ENCODE assay signal across 9 cellular contexts in genomic region chr13:24746618-24747247, GRCh38. TPM values are rescaled to one million over a fixed set of nuclear protein-coding genes. Genes with fewer than 3 reads are reported as not detected.
DNase-seq lines count a peak whose midpoint lies in the region; ATAC-seq and TF ChIP-seq lines count a peak whose summit lies in the region.
"Had no signal": no experiment of that assay in that cellular context is flagged by ENCODE, and none has a peak within 500 bp of the region (broad histone marks: within the 10 kb centered on the region; RNA-seq: fewer than 3 reads in every experiment).

No MANE protein-coding gene starts in this region.

- DNase-seq in AG09309 (ENCODE audit: low read depth) (no peak), mammary epithelial cell (peak; percentile 40), mucosa of descending colon (no peak), H4 (ENCODE audit: low spot score) (no peak), sigmoid colon (no peak), SIG-M5 (lab: John Stamatoyannopoulos, UW) (no peak)
- DNase-seq: central memory CD4-positive, alpha-beta T cell had no signal

- POLR2A ChIA-PET in HEK293 (lab: Yijun Ruan, JAX) = no interaction called here

- in situ Hi-C loops in mammary epithelial cell (cut with MboI; ENCODE audit: low sequenced_read_pairs in 2 of 2) = loop anchor here in 1 of 2 donors (25.0 kb wide), 1 partner anchor 216 kb away; no protein-coding TSS in a partner anchor

- CTCF ChIA-PET in HEK293 (lab: Yijun Ruan, JAX) = interaction anchor here (0.6 to 0.9 kb wide), 6 partner anchors 14 to 969 kb away, joined by 3 to 7 read pairs (median 3); no protein-coding TSS in a partner anchor
- CTCF ChIA-PET in mammary epithelial cell (lab: Charles Lee; ENCODE audit: low non-redundant PET) = no interaction called here

- no TSS peak for BruUV-seq in mammary epithelial cell (replicated peaks; lab: Mats Ljungman, UMichigan)

- peak overlapping the region; percentile 68 for H2AFZ ChIP-seq in mammary epithelial cell (ENCODE audit: low read depth, low read length)

- no peak overlapping the region for H3K27ac ChIP-seq in HEK293 (ENCODE audit: extremely low read depth, low read depth, low read length)
- H3K27ac ChIP-seq in mammary epithelial cell (ENCODE audit: insufficient read depth, low read depth, low read length) = no peak overlapping the region
- H3K27ac ChIP-seq in sigmoid colon = no peak overlapping the region

- H4K20me1 ChIP-seq in mammary epithelial cell (ENCODE audit: insufficient read depth, low read length) = peaks cover 5% of the 10 kb centered on the region

- dilution Hi-C loops in mammary epithelial cell (cut with HindIII; ENCODE audit: low sequenced_read_pairs) = no loop called here

- H3K4me1 ChIP-seq in HEK293 (ENCODE audit: control insufficient read depth, insufficient read depth, low read length) (no peaks in the 10 kb centered on the region), mammary epithelial cell (ENCODE audit: insufficient read depth, low read length) (peaks cover 21% of the 10 kb centered on the region), mucosa of descending colon (ENCODE audit: low read depth) (peaks cover 11% of the 10 kb centered on the region), sigmoid colon (peaks cover 0 to 23% (median 11%) of the 10 kb centered on the region in 4 donors)

- H3K4me2 ChIP-seq in mammary epithelial cell (ENCODE audit: insufficient read depth, low read depth, low read length) = peak overlapping the region; percentile 77

- H3K4me3 ChIP-seq in AG09309 (ENCODE audit: control insufficient read depth, low read depth, low read length) = no peak overlapping the region
- peak overlapping the region; percentile 23 for H3K4me3 ChIP-seq in HEK293 (ENCODE audit: low read depth, low read length)
- peak overlapping the region; percentile 8 to 51 (median 16) for H3K4me3 ChIP-seq in mammary epithelial cell (replicated peaks in 1 of 3; ENCODE audit: insufficient read depth in 1 of 3, low read depth in 2 of 3, low read length in 3 of 3)
- H3K4me3 ChIP-seq in mucosa of descending colon = no peak overlapping the region
- no peak overlapping the region for H3K4me3 ChIP-seq in sigmoid colon

- H3K79me2 ChIP-seq in mammary epithelial cell (ENCODE audit: insufficient read depth, low read length) = no peaks in the 10 kb centered on the region

- WGBS in mammary epithelial cell (ENCODE audit: low coverage, missing lambda C conversion rate) = 4% methylated on average over 25 of the region's 56 CpGs
- WGBS in sigmoid colon, 2 donors = 1 to 4% methylated on average over 56 of the region's 56 CpGs

- H3K27me3 ChIP-seq in mammary epithelial cell (ENCODE audit: insufficient read depth, low read length) = peaks cover 22% of the 10 kb centered on the region
- H3K27me3 ChIP-seq in sigmoid colon = peaks cover 11 to 49% (median 16%) of the 10 kb centered on the region in 3 donors

- peak; percentile 15 for TF ChIP-seq CTCF in AG09309 (IDR thresholded peaks at IDR 0.05; ENCODE audit: control insufficient read depth, insufficient read depth, low read depth, low read length, missing control alignments)
- TF ChIP-seq CTCF in HEK293 (tag by site-specific recombination; IDR thresholded peaks at IDR 0.05) = no peak
- peak in 1 of 2 donors; percentile 7 for TF ChIP-seq CTCF in mammary epithelial cell (conservative IDR thresholded peaks at IDR 0.05 in 1 of 2, IDR thresholded peaks at IDR 0.05 in 1 of 2; ENCODE audit: extremely low read depth in 1 of 2, insufficient read depth in 1 of 2, low read depth in 1 of 2, low read length in 2 of 2)
- TF ChIP-seq CTCF in mucosa of descending colon (IDR thresholded peaks at IDR 0.05) = no peak
- TF ChIP-seq CTCF in sigmoid colon (IDR thresholded peaks at IDR 0.05) = no peak

- H3K9ac ChIP-seq in mammary epithelial cell (ENCODE audit: insufficient read depth, low read length) = no peak overlapping the region

- ATAC-seq in mucosa of descending colon (peak; percentile 35), HG03565 (IDR thresholded peaks at IDR 0.05; ENCODE audit: unreplicated experiment) (no peak)

- intact Hi-C loops in mammary epithelial cell (cut with micrococcal nuclease) = no loop called here
- intact Hi-C loops in mucosa of descending colon (cut with DNase I, micrococcal nuclease) = no loop called here
- intact Hi-C loops in sigmoid colon (cut with DNase I) = no loop called here

- no peak for TF ChIP-seq POLR2A in sigmoid colon (IDR thresholded peaks at IDR 0.05)

- TF ChIP-seq EP300 in sigmoid colon (IDR thresholded peaks at IDR 0.05) = no peak

- no peaks in the 10 kb centered on the region for H3K9me3 ChIP-seq in HEK293 (ENCODE audit: control insufficient read depth, insufficient read depth, low read depth, low read length)
- no peaks in the 10 kb centered on the region for H3K9me3 ChIP-seq in mammary epithelial cell (replicated peaks; ENCODE audit: insufficient read depth, low read length)
- H3K9me3 ChIP-seq in mucosa of descending colon = no peaks in the 10 kb centered on the region
- no peaks in the 10 kb centered on the region for H3K9me3 ChIP-seq in sigmoid colon

- H3K36me3 ChIP-seq in HEK293 (ENCODE audit: control insufficient read depth in 2 of 2, insufficient read depth in 1 of 2, low read length in 2 of 2) (no peaks in the 10 kb centered on the region), mammary epithelial cell (ENCODE audit: insufficient read depth, low read length) (no peaks in the 10 kb centered on the region), mucosa of descending colon (ENCODE audit: low read depth) (no peaks in the 10 kb centered on the region), sigmoid colon (no peaks in the 10 kb centered on the region)

TF ChIP-seq in HEK293, 187 proteins besides CTCF, POLR2A, EP300 and RAD21:
- TF ChIP-seq GLIS2 (tag by site-specific recombination; IDR thresholded peaks at IDR 0.05) = peak; percentile 75
- TF ChIP-seq ZNF561 (tag by site-specific recombination; IDR thresholded peaks at IDR 0.05; ENCODE audit: borderline replicate concordance) = peak; percentile 32; the same call in 1 of the 2 replicates
- TF ChIP-seq, protein P1, sequence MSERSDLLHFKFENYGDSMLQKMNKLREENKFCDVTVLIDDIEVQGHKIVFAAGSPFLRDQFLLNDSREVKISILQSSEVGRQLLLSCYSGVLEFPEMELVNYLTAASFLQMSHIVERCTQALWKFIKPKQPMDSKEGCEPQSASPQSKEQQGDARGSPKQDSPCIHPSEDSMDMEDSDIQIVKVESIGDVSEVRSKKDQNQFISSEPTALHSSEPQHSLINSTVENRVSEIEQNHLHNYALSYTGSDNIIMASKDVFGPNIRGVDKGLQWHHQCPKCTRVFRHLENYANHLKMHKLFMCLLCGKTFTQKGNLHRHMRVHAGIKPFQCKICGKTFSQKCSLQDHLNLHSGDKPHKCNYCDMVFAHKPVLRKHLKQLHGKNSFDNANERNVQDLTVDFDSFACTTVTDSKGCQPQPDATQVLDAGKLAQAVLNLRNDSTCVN (tag by site-specific recombination; optimal IDR thresholded peaks at IDR 0.05) = peak; percentile 31
- no peak for TF ChIP-seq TCF7L2 (IDR thresholded peaks at IDR 0.05; ENCODE audit: borderline replicate concordance, low read depth, low read length)
- TF ChIP-seq ZNF423 (tag by site-specific recombination; IDR thresholded peaks at IDR 0.05) = peak; percentile 67
- TF ChIP-seq ZSCAN5A (tag by site-specific recombination; IDR thresholded peaks at IDR 0.05) = no peak
- no peak for TF ChIP-seq ZNF350 (tag by site-specific recombination; IDR thresholded peaks at IDR 0.05)
- TF ChIP-seq SALL2 (tag by site-specific recombination; IDR thresholded peaks at IDR 0.05; ENCODE audit: borderline replicate concordance) = no peak
- no peak for TF ChIP-seq ZNF610 (tag by site-specific recombination; IDR thresholded peaks at IDR 0.05; ENCODE audit: borderline replicate concordance)

RNA-seq across cellular contexts. Expression of gene RNF17, which starts 17.2 kb away (rescaled TPM):
- total RNA-seq in mammary epithelial cell (not detected), mucosa of descending colon (not detected), sigmoid colon (1 to 10 TPM in 1 of 4 donors, under 1 TPM in 1, not detected in 2; 0.55 to 1.4 TPM)
- polyA plus RNA-seq in mammary epithelial cell (not detected), sigmoid colon (under 1 TPM in 1 of 3 donors, not detected in 2; 0.16 TPM)
- polyA minus RNA-seq in mammary epithelial cell = not detected
- total RNA-seq in H4 (2014; rRNA removed; shearing (Covaris generic)) = not detected in 2 replicates

Comparison
In these comparisons a context has a peak if more than half of its experiments do, and no peak if none do; other contexts are left out.
1. H3K4me3 ChIP-seq: peak in HEK293 (single experiment) and mammary epithelial cell (3 of 3); none in AG09309 (single experiment), mucosa of descending colon (single experiment) and sigmoid colon (0 of 4).